In the genomic region with DNA sequence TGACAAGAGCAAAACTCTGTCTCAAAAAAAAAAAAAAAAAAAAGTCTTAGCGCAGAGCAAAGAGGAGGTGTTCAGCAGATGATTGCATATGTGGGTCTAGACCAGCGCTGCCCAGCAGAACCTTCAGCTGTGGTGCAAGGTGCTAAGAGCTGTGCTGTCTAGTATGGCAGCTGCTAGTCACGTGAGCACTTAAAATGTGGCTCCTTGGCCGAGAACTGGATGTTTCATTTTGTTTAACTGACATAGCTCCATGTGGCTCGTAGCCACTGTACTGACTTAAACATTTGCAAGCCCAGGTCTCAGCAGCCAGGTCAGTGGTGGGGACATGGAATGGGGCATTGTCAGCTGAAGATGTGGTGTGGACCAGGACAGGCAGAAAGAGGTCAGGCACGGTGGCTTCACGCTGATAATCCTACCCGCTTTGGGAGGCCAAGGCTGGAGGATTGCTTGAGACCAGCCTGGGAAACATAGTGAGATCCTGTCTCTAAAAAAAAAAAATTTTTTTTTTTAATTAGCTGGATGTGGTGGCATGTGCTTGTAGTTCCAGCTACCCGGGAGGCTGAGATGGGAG, we compare ENCODE assay signal across 26 cellular contexts. TPM values are rescaled to one million over a fixed set of nuclear protein-coding genes. Genes with fewer than 3 reads are reported as not detected.
A peak's percentile ranks its signal among the peaks of the same experiment; 100 is the strongest.
DNase-seq lines count a peak whose midpoint lies in the region; ATAC-seq lines count a peak whose summit lies in the region.
"Had no signal": no experiment of that assay in that cellular context is flagged by ENCODE, and none has a peak within 500 bp of the region (broad histone marks: within the 10 kb centered on the region; RNA-seq: fewer than 3 reads in every experiment).

No MANE protein-coding gene starts in this region.

- CTCF ChIA-PET in activated CD8-positive, alpha-beta memory T cell treated with anti-CD3 and anti-CD28 coated beads, Interleukin-2, amount 10 ng/mL, durations not matched to agents 7 days and 5 days (lab: Charles Lee), result interaction anchor here (0.7 to 1.3 kb wide), 3 partner anchors 9 to 204 kb away, joined by 3 to 4 read pairs (median 3); no protein-coding TSS in a partner anchor
- CTCF ChIA-PET in activated CD4-positive, alpha-beta T cell treated with anti-CD3 and anti-CD28 coated beads, Interleukin-2, amount 10 ng/mL, durations not matched to agents 7 days and 5 days (lab: Charles Lee), result interaction anchor here (0.6 to 1.3 kb wide), 3 partner anchors 12 to 363 kb away, joined by 3 read pairs; no protein-coding TSS in a partner anchor

- H3K9me3 Mint-ChIP-seq in activated CD8-positive, alpha-beta memory T cell treated with anti-CD3 and anti-CD28 coated beads, Interleukin-2, amount 10 ng/mL, durations not matched to agents 7 days and 5 days (ENCODE audit: low read depth), result no peaks in the 10 kb centered on the region
- H3K9me3 Mint-ChIP-seq in activated CD4-positive, alpha-beta T cell treated with anti-CD3 and anti-CD28 coated beads, Interleukin-2, amount 10 ng/mL, durations not matched to agents 7 days and 5 days, result no peaks in the 10 kb centered on the region
- H3K9me3 Mint-ChIP-seq: activated T-cell treated with anti-CD3 and anti-CD28 coated beads, Interleukin-2, amount 50 U/mL, for 72 hours; central memory CD8-positive, alpha-beta T cell; nephron progenitor cell; T-cell; WTC11 had no signal

- no peak overlapping the region for H3K27ac Mint-ChIP-seq in activated CD8-positive, alpha-beta memory T cell treated with anti-CD3 and anti-CD28 coated beads, Interleukin-2, amount 10 ng/mL, durations not matched to agents 7 days and 5 days
- H3K27ac Mint-ChIP-seq in activated CD4-positive, alpha-beta T cell treated with anti-CD3 and anti-CD28 coated beads, Interleukin-2, amount 10 ng/mL, durations not matched to agents 7 days and 5 days, result no peak overlapping the region
- H3K27ac Mint-ChIP-seq: activated T-cell treated with anti-CD3 and anti-CD28 coated beads, Interleukin-2, amount 50 U/mL, for 72 hours; nephron progenitor cell; T-cell; WTC11 had no signal

- no peaks in the 10 kb centered on the region for H3K27me3 ChIP-seq in SJCRH30
- H3K27me3 ChIP-seq in subcutaneous abdominal adipose tissue (ENCODE audit: control insufficient read depth in 5 of 5, insufficient read depth in 4 of 5, low read length in 5 of 5), result no peaks in the 10 kb centered on the region
- H3K27me3 ChIP-seq: hepatocyte, pancreas, Peyer's patch, SJSA1, uterus had no signal

- H3K27me3 Mint-ChIP-seq in activated CD8-positive, alpha-beta memory T cell treated with anti-CD3 and anti-CD28 coated beads, Interleukin-2, amount 10 ng/mL, durations not matched to agents 7 days and 5 days, result peaks cover 11% of the 10 kb centered on the region
- peaks cover 11% of the 10 kb centered on the region for H3K27me3 Mint-ChIP-seq in activated CD4-positive, alpha-beta T cell treated with anti-CD3 and anti-CD28 coated beads, Interleukin-2, amount 10 ng/mL, durations not matched to agents 7 days and 5 days

- H3K9ac ChIP-seq in subcutaneous abdominal adipose tissue (ENCODE audit: low read length in 5 of 5), result peak overlapping the region in 1 of 5 donors; percentile 44

- H3K36me3 ChIP-seq in SJCRH30 (no peaks in the 10 kb centered on the region), subcutaneous abdominal adipose tissue (ENCODE audit: control insufficient read depth in 5 of 5, insufficient read depth in 5 of 5, low read length in 5 of 5) (no peaks in the 10 kb centered on the region)
- H3K36me3 ChIP-seq: esophagus squamous epithelium, pancreas, Peyer's patch, SJSA1, uterus had no signal

- no peak for ATAC-seq in activated CD8-positive, alpha-beta memory T cell treated with anti-CD3 and anti-CD28 coated beads, Interleukin-2, amount 10 ng/mL, durations not matched to agents 7 days and 5 days
- ATAC-seq in GM21367 (IDR thresholded peaks at IDR 0.05; ENCODE audit: unreplicated experiment), result no peak
- ATAC-seq: activated T-cell treated with anti-CD3 and anti-CD28 coated beads, Interleukin-2, amount 50 U/mL, for 72 hours; T-cell; WTC11 had no signal

- H3K4me3 ChIP-seq in SJCRH30 (no peak overlapping the region), subcutaneous abdominal adipose tissue (ENCODE audit: low read depth in 1 of 5, low read length in 5 of 5) (no peak overlapping the region)
- H3K4me3 ChIP-seq: esophagus squamous epithelium, hepatocyte, pancreas, Peyer's patch, SJSA1, uterus had no signal

- peak; percentile 26 for DNase-seq in activated CD8-positive, alpha-beta memory T cell treated with anti-CD3 and anti-CD28 coated beads, Interleukin-2, amount 50 U/mL, for 48 hours
- no peak for DNase-seq in activated CD8-positive, alpha-beta memory T cell treated with anti-CD3 and anti-CD28 coated beads, Interleukin-2, amount 10 ng/mL, durations not matched to agents 7 days and 5 days
- DNase-seq in SJCRH30 (peak; percentile 68 to 86), mesenteric fat pad (ENCODE audit: low spot score) (peak; percentile 53), GM19240 (ENCODE audit: insufficient read length, low spot score) (no peak)
- no peak for DNase-seq in activated CD4-positive, alpha-beta T cell treated with anti-CD3 and anti-CD28 coated beads, Interleukin-2, amount 10 ng/mL, durations not matched to agents 7 days and 5 days
- DNase-seq: 8988T; activated CD4-positive, alpha-beta T cell treated with anti-CD3 and anti-CD28 coated beads, Interleukin-2, amount 50 U/mL, for 1 hour; activated naive CD4-positive, alpha-beta T cell treated with Interleukin-2 at 50 U/mL for 16 hours; activated T-cell treated with anti-CD3 and anti-CD28 coated beads, Interleukin-2, amount 50 U/mL, for 72 hours; esophagus squamous epithelium; HCEC 1CT; NCI-H2029 treated with DMSO at 0.1 percent for 48 hours; nephron progenitor cell; stimulated activated CD4-positive, alpha-beta T cell treated with anti-CD3 and anti-CD28 coated beads, Interleukin-4, amount 100 ng/mL, for 24 hours; T-cell had no signal

- POLR2A ChIA-PET in activated CD4-positive, alpha-beta T cell treated with anti-CD3 and anti-CD28 coated beads, Interleukin-2, amount 10 ng/mL, durations not matched to agents 7 days and 5 days (lab: Charles Lee), result no interaction called here

- H3K4me1 Mint-ChIP-seq in activated CD8-positive, alpha-beta memory T cell treated with anti-CD3 and anti-CD28 coated beads, Interleukin-2, amount 10 ng/mL, durations not matched to agents 7 days and 5 days, result no peaks in the 10 kb centered on the region
- H3K4me1 Mint-ChIP-seq in activated CD4-positive, alpha-beta T cell treated with anti-CD3 and anti-CD28 coated beads, Interleukin-2, amount 10 ng/mL, durations not matched to agents 7 days and 5 days, result no peaks in the 10 kb centered on the region
- H3K4me1 Mint-ChIP-seq: central memory CD8-positive, alpha-beta T cell; T-cell had no signal

- H3K36me3 Mint-ChIP-seq in activated CD8-positive, alpha-beta memory T cell treated with anti-CD3 and anti-CD28 coated beads, Interleukin-2, amount 10 ng/mL, durations not matched to agents 7 days and 5 days, result no peaks in the 10 kb centered on the region
- no peaks in the 10 kb centered on the region for H3K36me3 Mint-ChIP-seq in activated CD4-positive, alpha-beta T cell treated with anti-CD3 and anti-CD28 coated beads, Interleukin-2, amount 10 ng/mL, durations not matched to agents 7 days and 5 days (ENCODE audit: low read depth)
- H3K36me3 Mint-ChIP-seq: CD14-positive monocyte, T-cell, WTC11 had no signal

- H3K27ac ChIP-seq in SJCRH30 (peak overlapping the region; percentile 98), subcutaneous abdominal adipose tissue (ENCODE audit: low read depth, low read length) (peak overlapping the region; percentile 75)
- H3K27ac ChIP-seq: hepatocyte, pancreas, SJSA1, uterus had no signal

- peaks cover 73% of the 10 kb centered on the region for H3K4me1 ChIP-seq in SJCRH30
- H3K4me1 ChIP-seq in subcutaneous abdominal adipose tissue (ENCODE audit: control insufficient read depth in 5 of 5, insufficient read depth in 5 of 5, low read length in 5 of 5), result peaks cover 12 to 61% (median 57%) of the 10 kb centered on the region in 5 donors
- H3K4me1 ChIP-seq: pancreas, uterus had no signal

- H3K4me3 Mint-ChIP-seq in activated CD8-positive, alpha-beta memory T cell treated with anti-CD3 and anti-CD28 coated beads, Interleukin-2, amount 10 ng/mL, durations not matched to agents 7 days and 5 days, result no peak overlapping the region
- no peak overlapping the region for H3K4me3 Mint-ChIP-seq in activated CD4-positive, alpha-beta T cell treated with anti-CD3 and anti-CD28 coated beads, Interleukin-2, amount 10 ng/mL, durations not matched to agents 7 days and 5 days
- H3K4me3 Mint-ChIP-seq: activated T-cell treated with anti-CD3 and anti-CD28 coated beads, Interleukin-2, amount 50 U/mL, for 72 hours; central memory CD8-positive, alpha-beta T cell; nephron progenitor cell; T-cell; WTC11 had no signal

- H3K9me3 ChIP-seq in SJCRH30 (replicated peaks) (no peaks in the 10 kb centered on the region), subcutaneous abdominal adipose tissue (ENCODE audit: control insufficient read depth in 5 of 5, low read length in 5 of 5) (no peaks in the 10 kb centered on the region)
- H3K9me3 ChIP-seq: esophagus squamous epithelium, pancreas, Peyer's patch, SJSA1, uterus had no signal

RNA-seq across cellular contexts. Expression of a gene that starts 9.2 kb away (rescaled TPM):
- total RNA-seq in activated CD8-positive, alpha-beta memory T cell treated with anti-CD3 and anti-CD28 coated beads, Interleukin-2, amount 10 ng/mL, durations not matched to agents 7 days and 5 days, result not detected
- 45.7 and 48.3 TPM in 2 replicates for total RNA-seq in SJCRH30 (2014; rRNA removed; shearing (Covaris generic))
- 563 TPM for total RNA-seq in mesenteric fat pad
- total RNA-seq in activated CD4-positive, alpha-beta T cell treated with anti-CD3 and anti-CD28 coated beads, Interleukin-2, amount 10 ng/mL, durations not matched to agents 7 days and 5 days, result not detected

RNA-seq across cellular contexts. Expression of a gene that starts 23.6 kb away (rescaled TPM):
- 10 to 100 TPM; 67.2 to 78.3 TPM for total RNA-seq in activated CD8-positive, alpha-beta memory T cell treated with anti-CD3 and anti-CD28 coated beads, Interleukin-2, amount 10 ng/mL, durations not matched to agents 7 days and 5 days
- total RNA-seq in SJCRH30 (2014; rRNA removed; shearing (Covaris generic)), result 89.0 and 98.6 TPM in 2 replicates
- 37.9 TPM for total RNA-seq in mesenteric fat pad
- total RNA-seq in activated CD4-positive, alpha-beta T cell treated with anti-CD3 and anti-CD28 coated beads, Interleukin-2, amount 10 ng/mL, durations not matched to agents 7 days and 5 days, result 10 to 100 TPM; 68.1 to 71.5 TPM

RNA-seq across cellular contexts. Expression of a gene that starts 41.5 kb away (rescaled TPM):
- 10 to 100 TPM; 42.9 to 45.7 TPM for total RNA-seq in activated CD8-positive, alpha-beta memory T cell treated with anti-CD3 and anti-CD28 coated beads, Interleukin-2, amount 10 ng/mL, durations not matched to agents 7 days and 5 days
- 56.3 and 82.5 TPM in 2 replicates for total RNA-seq in SJCRH30 (2014; rRNA removed; shearing (Covaris generic))
- 38.8 TPM for total RNA-seq in mesenteric fat pad
- total RNA-seq in activated CD4-positive, alpha-beta T cell treated with anti-CD3 and anti-CD28 coated beads, Interleukin-2, amount 10 ng/mL, durations not matched to agents 7 days and 5 days, result 10 to 100 TPM; 30.8 to 36.1 TPM

RNA-seq across cellular contexts. Expression of a gene that starts 53.4 kb away (rescaled TPM):
- total RNA-seq in activated CD8-positive, alpha-beta memory T cell treated with anti-CD3 and anti-CD28 coated beads, Interleukin-2, amount 10 ng/mL, durations not matched to agents 7 days and 5 days, result 100 to 1,000 TPM in 1 of 2 experiments, 10 to 100 TPM in 1; 75.7 to 162 TPM
- total RNA-seq in SJCRH30 (2014; rRNA removed; shearing (Covaris generic)), result 140 and 142 TPM in 2 replicates
- 417 TPM for total RNA-seq in mesenteric fat pad
- 100 to 1,000 TPM; 269 to 284 TPM for total RNA-seq in activated CD4-positive, alpha-beta T cell treated with anti-CD3 and anti-CD28 coated beads, Interleukin-2, amount 10 ng/mL, durations not matched to agents 7 days and 5 days

Comparison
In these comparisons a context has a peak if more than half of its experiments do, and no peak if none do; other contexts are left out.
1. DNase-seq: peak in activated CD8-positive, alpha-beta memory T cell treated with anti-CD3 and anti-CD28 coated beads, Interleukin-2, amount 50 U/mL, for 48 hours (single experiment), SJCRH30 (2 of 2) and mesenteric fat pad (single experiment); none in activated CD8-positive, alpha-beta memory T cell treated with anti-CD3 and anti-CD28 coated beads, Interleukin-2, amount 10 ng/mL, durations not matched to agents 7 days and 5 days (single experiment), activated CD4-positive, alpha-beta T cell treated with anti-CD3 and anti-CD28 coated beads, Interleukin-2, amount 10 ng/mL, durations not matched to agents 7 days and 5 days (single experiment) and GM19240 (single experiment).
2. RNA of a gene that starts 9.2 kb away (total RNA-seq): 563 TPM in mesenteric fat pad (single experiment) and 45.7 to 48.3 TPM in SJCRH30; not detected in activated CD8-positive, alpha-beta memory T cell treated with anti-CD3 and anti-CD28 coated beads, Interleukin-2, amount 10 ng/mL, durations not matched to agents 7 days and 5 days and not detected in activated CD4-positive, alpha-beta T cell treated with anti-CD3 and anti-CD28 coated beads, Interleukin-2, amount 10 ng/mL, durations not matched to agents 7 days and 5 days; every median in the first group is over 10 times any median in the second.